ENCODE assay signal across 19 cellular contexts in genomic region chr4:110184791-110185155, GRCh38. TPM values are rescaled to one million over a fixed set of nuclear protein-coding genes. Genes with fewer than 3 reads are reported as not detected.
DNase-seq lines count a peak whose midpoint lies in the region; ATAC-seq, FAIRE-seq and TF ChIP-seq lines count a peak whose summit lies in the region.
"Had no signal": no experiment of that assay in that cellular context is flagged by ENCODE, and none has a peak within 500 bp of the region (broad histone marks: within the 10 kb centered on the region; RNA-seq: fewer than 3 reads in every experiment).

No MANE protein-coding gene starts in this region.

- H3K36me3 ChIP-seq in endothelial cell of umbilical vein (ENCODE audit: control insufficient read depth in 2 of 2, extremely low read depth in 1 of 2, insufficient read depth in 2 of 2, low read length in 2 of 2) = no peaks in the 10 kb centered on the region

- POLR2A ChIA-PET in endothelial cell of umbilical vein (lab: Charles Lee) = interaction anchor here (0.9 kb wide), 1 partner anchor 19 kb away, joined by 3 read pairs; no protein-coding TSS in a partner anchor

- H3K9me3 ChIP-seq in endothelial cell of umbilical vein (replicated peaks; ENCODE audit: control insufficient read depth, insufficient read depth, low read length) = no peaks in the 10 kb centered on the region
- H3K9me3 ChIP-seq: psoas muscle, SJCRH30 had no signal

- peak overlapping the region; percentile 3 for H3K4me2 ChIP-seq in endothelial cell of umbilical vein (ENCODE audit: insufficient read depth, low read length)

- H3K27me3 ChIP-seq in endothelial cell of umbilical vein (ENCODE audit: control insufficient read depth in 2 of 2, insufficient read depth in 2 of 2, low read length in 2 of 2) = no peaks in the 10 kb centered on the region
- H3K27me3 ChIP-seq: SJCRH30 had no signal

- no peak overlapping the region for H2AFZ ChIP-seq in endothelial cell of umbilical vein (ENCODE audit: low read depth, low read length)

- intact Hi-C loops in endothelial cell of umbilical vein (cut with micrococcal nuclease) = no loop called here

- no TSS peak for BruUV-seq in endothelial cell of umbilical vein (replicated peaks; lab: Mats Ljungman, UMichigan)

- no peak for TF ChIP-seq POLR2A in endothelial cell of umbilical vein (IDR thresholded peaks at IDR 0.05; ENCODE audit: low read depth, low read length)

- H3K27ac Mint-ChIP-seq in activated naive CD8-positive, alpha-beta T cell treated with anti-CD3 and anti-CD28 coated beads, Interleukin-2, amount 50 U/mL, for 24 hours = peak overlapping the region; percentile 0
- no peak overlapping the region for H3K27ac Mint-ChIP-seq in activated naive CD8-positive, alpha-beta T cell treated with anti-CD3 and anti-CD28 coated beads for 36 hours
- peak overlapping the region; percentile 2 for H3K27ac Mint-ChIP-seq in stimulated activated effector memory CD8-positive, alpha-beta T cell treated with anti-CD3 and anti-CD28 coated beads, Interleukin-12 subunit alpha, Interleukin-12 subunit beta, amount 100 ng/mL, for 72 hours
- no peak overlapping the region for H3K27ac Mint-ChIP-seq in chondrocyte (ENCODE audit: unreplicated experiment)
- H3K27ac Mint-ChIP-seq: activated CD4-positive, alpha-beta memory T cell treated with anti-CD3 and anti-CD28 coated beads for 36 hours had no signal

- no peaks in the 10 kb centered on the region for H4K20me1 ChIP-seq in endothelial cell of umbilical vein (replicated peaks; ENCODE audit: control insufficient read depth, extremely low read depth, insufficient read depth, low read length)

- no peak overlapping the region for H3K4me3 ChIP-seq in endothelial cell of umbilical vein (replicated peaks in 1 of 3; ENCODE audit: insufficient read depth in 1 of 3, low read depth in 1 of 3, low read length in 3 of 3)
- H3K4me3 ChIP-seq: psoas muscle, SJCRH30 had no signal

- no peaks in the 10 kb centered on the region for H3K27me3 Mint-ChIP-seq in activated naive CD8-positive, alpha-beta T cell treated with anti-CD3 and anti-CD28 coated beads, Interleukin-2, amount 50 U/mL, for 24 hours
- H3K27me3 Mint-ChIP-seq in activated naive CD8-positive, alpha-beta T cell treated with anti-CD3 and anti-CD28 coated beads for 36 hours = no peaks in the 10 kb centered on the region
- no peaks in the 10 kb centered on the region for H3K27me3 Mint-ChIP-seq in chondrocyte (ENCODE audit: low read depth)
- H3K27me3 Mint-ChIP-seq: activated CD4-positive, alpha-beta memory T cell treated with anti-CD3 and anti-CD28 coated beads for 36 hours had no signal

- dilution Hi-C loops in endothelial cell of umbilical vein (cut with MboI; ENCODE audit: extremely low pct_ligation_motif_present, low sequenced_read_pairs) = no loop called here

- H3K4me3 Mint-ChIP-seq in activated naive CD8-positive, alpha-beta T cell treated with anti-CD3 and anti-CD28 coated beads, Interleukin-2, amount 50 U/mL, for 24 hours = no peak overlapping the region
- no peak overlapping the region for H3K4me3 Mint-ChIP-seq in activated naive CD8-positive, alpha-beta T cell treated with anti-CD3 and anti-CD28 coated beads for 36 hours
- H3K4me3 Mint-ChIP-seq in stimulated activated effector memory CD8-positive, alpha-beta T cell treated with anti-CD3 and anti-CD28 coated beads, Interleukin-12 subunit alpha, Interleukin-12 subunit beta, amount 100 ng/mL, for 72 hours = no peak overlapping the region
- no peak overlapping the region for H3K4me3 Mint-ChIP-seq in chondrocyte (ENCODE audit: unreplicated experiment)
- H3K4me3 Mint-ChIP-seq: activated CD4-positive, alpha-beta memory T cell treated with anti-CD3 and anti-CD28 coated beads for 36 hours had no signal

- H3K9ac ChIP-seq in endothelial cell of umbilical vein (replicated peaks; ENCODE audit: extremely low read depth, insufficient read depth, low read length) = no peak overlapping the region

- peaks cover 9% of the 10 kb centered on the region for H3K4me1 Mint-ChIP-seq in activated naive CD8-positive, alpha-beta T cell treated with anti-CD3 and anti-CD28 coated beads, Interleukin-2, amount 50 U/mL, for 24 hours
- peaks cover 2% of the 10 kb centered on the region for H3K4me1 Mint-ChIP-seq in activated naive CD8-positive, alpha-beta T cell treated with anti-CD3 and anti-CD28 coated beads for 36 hours
- H3K4me1 Mint-ChIP-seq in stimulated activated effector memory CD8-positive, alpha-beta T cell treated with anti-CD3 and anti-CD28 coated beads, Interleukin-12 subunit alpha, Interleukin-12 subunit beta, amount 100 ng/mL, for 72 hours = peaks cover 14% of the 10 kb centered on the region
- H3K4me1 Mint-ChIP-seq in chondrocyte (ENCODE audit: low read depth) = peaks cover 5% of the 10 kb centered on the region

- H3K9me1 ChIP-seq in endothelial cell of umbilical vein (replicated peaks; ENCODE audit: control insufficient read depth, extremely low read depth, insufficient read depth, low read length) = no peaks in the 10 kb centered on the region

- no peak for FAIRE-seq in endothelial cell of umbilical vein (lab: Jason Lieb, UNC)
- FAIRE-seq in frontal cortex (lab: Jason Lieb, UNC) = no peak
- FAIRE-seq: colon, TTC549, urothelium cell line had no signal

- CTCF ChIA-PET in endothelial cell of umbilical vein (lab: Charles Lee) = interaction anchor here (0.9 to 2.1 kb wide), 6 partner anchors 9 to 136 kb away, joined by 3 to 8 read pairs (median 3); partner anchors contain the start of gene ELOVL6

- peaks cover 10% of the 10 kb centered on the region for H3K36me3 Mint-ChIP-seq in activated naive CD8-positive, alpha-beta T cell treated with anti-CD3 and anti-CD28 coated beads, Interleukin-2, amount 50 U/mL, for 24 hours (ENCODE audit: low read depth)
- H3K36me3 Mint-ChIP-seq in activated naive CD8-positive, alpha-beta T cell treated with anti-CD3 and anti-CD28 coated beads for 36 hours = peaks cover 2% of the 10 kb centered on the region
- peaks cover 52% of the 10 kb centered on the region for H3K36me3 Mint-ChIP-seq in stimulated activated effector memory CD8-positive, alpha-beta T cell treated with anti-CD3 and anti-CD28 coated beads, Interleukin-12 subunit alpha, Interleukin-12 subunit beta, amount 100 ng/mL, for 72 hours
- no peaks in the 10 kb centered on the region for H3K36me3 Mint-ChIP-seq in chondrocyte (ENCODE audit: low read depth)

- DNase-seq in activated naive CD8-positive, alpha-beta T cell treated with anti-CD3 and anti-CD28 coated beads, Interleukin-2, amount 50 U/mL, for 24 hours = no peak
- no peak for DNase-seq in activated naive CD8-positive, alpha-beta T cell treated with anti-CD3 and anti-CD28 coated beads for 36 hours
- DNase-seq in NCI-H2227 treated with DMSO at 0.1 percent for 48 hours (lab: John Stamatoyannopoulos, UW) (peak; percentile 32), endothelial cell of umbilical vein (ENCODE audit: low read depth, low spot score) (no peak), NAMALWA (ENCODE audit: low spot score) (no peak), chondrocyte (ENCODE audit: low spot score) (no peak), frontal cortex (ENCODE audit: low spot score in 2 of 2) (no peak)
- no peak for DNase-seq in stimulated activated effector memory CD8-positive, alpha-beta T cell treated with anti-CD3 and anti-CD28 coated beads, Interleukin-12 subunit alpha, Interleukin-12 subunit beta, amount 100 ng/mL, for 72 hours (ENCODE audit: low spot score in 2 of 2)
- DNase-seq: activated CD4-positive, alpha-beta memory T cell treated with anti-CD3 and anti-CD28 coated beads for 36 hours; amygdala; head of caudate nucleus; NCI-H1105; psoas muscle; SJCRH30; stimulated activated naive CD4-positive, alpha-beta T cell had no signal

- no peaks in the 10 kb centered on the region for H3K79me2 ChIP-seq in endothelial cell of umbilical vein (ENCODE audit: control insufficient read depth, insufficient read depth, low read length)

- no peaks in the 10 kb centered on the region for H3K9me3 Mint-ChIP-seq in activated naive CD8-positive, alpha-beta T cell treated with anti-CD3 and anti-CD28 coated beads, Interleukin-2, amount 50 U/mL, for 24 hours
- H3K9me3 Mint-ChIP-seq in activated naive CD8-positive, alpha-beta T cell treated with anti-CD3 and anti-CD28 coated beads for 36 hours = no peaks in the 10 kb centered on the region
- H3K9me3 Mint-ChIP-seq in stimulated activated effector memory CD8-positive, alpha-beta T cell treated with anti-CD3 and anti-CD28 coated beads, Interleukin-12 subunit alpha, Interleukin-12 subunit beta, amount 100 ng/mL, for 72 hours = no peaks in the 10 kb centered on the region
- H3K9me3 Mint-ChIP-seq in chondrocyte (ENCODE audit: low read depth) = no peaks in the 10 kb centered on the region
- H3K9me3 Mint-ChIP-seq: activated CD4-positive, alpha-beta memory T cell treated with anti-CD3 and anti-CD28 coated beads for 36 hours had no signal

- H3K4me1 ChIP-seq in endothelial cell of umbilical vein (ENCODE audit: control insufficient read depth, extremely low read depth, insufficient read depth, low read length) = peaks cover 11% of the 10 kb centered on the region
- H3K4me1 ChIP-seq: psoas muscle, SJCRH30 had no signal

- no peak for ATAC-seq in activated naive CD8-positive, alpha-beta T cell treated with anti-CD3 and anti-CD28 coated beads, Interleukin-2, amount 50 U/mL, for 24 hours
- no peak for ATAC-seq in stimulated activated effector memory CD8-positive, alpha-beta T cell treated with anti-CD3 and anti-CD28 coated beads, Interleukin-12 subunit alpha, Interleukin-12 subunit beta, amount 100 ng/mL, for 72 hours
- ATAC-seq: HCT116, psoas muscle had no signal

- TF ChIP-seq CTCF in endothelial cell of umbilical vein (IDR thresholded peaks at IDR 0.05; ENCODE audit: extremely low read depth in 1 of 2, insufficient read depth in 1 of 2, low read depth in 1 of 2, low read length in 2 of 2) (no peak), chondrocyte (IDR thresholded peaks at IDR 0.05) (no peak)

- H3K27ac ChIP-seq in endothelial cell of umbilical vein (ENCODE audit: insufficient read depth, low read depth, low read length) = no peak overlapping the region
- H3K27ac ChIP-seq: psoas muscle, SJCRH30 had no signal

TF ChIP-seq in endothelial cell of umbilical vein, 7 proteins besides CTCF, POLR2A, EP300 and RAD21 (continues in another document):
- TF ChIP-seq FOS (IDR thresholded peaks at IDR 0.05; ENCODE audit: borderline replicate concordance, insufficient read depth, low read length) (no peak), JUN (IDR thresholded peaks at IDR 0.05; ENCODE audit: borderline replicate concordance, insufficient read depth, insufficient read length, low read depth) (no peak)

RNA-seq across cellular contexts. Expression of gene ELOVL6, which starts 13.6 kb away (rescaled TPM):
- total RNA-seq in activated naive CD8-positive, alpha-beta T cell treated with anti-CD3 and anti-CD28 coated beads for 36 hours = 10 to 100 TPM in 1 of 2 experiments, 1 to 10 TPM in 1; 8.4 to 13.3 TPM
- total RNA-seq in endothelial cell of umbilical vein = 21.7 and 26.1 TPM in 2 replicates
- polyA plus RNA-seq in endothelial cell of umbilical vein = 6.4 and 6.8 TPM in 2 replicates
- polyA plus RNA-seq in endothelial cell of umbilical vein (2011; cell fraction: cytosol; rRNA removed) = 10.3 and 11.2 TPM in 2 replicates
- 7.0 and 8.0 TPM in 2 replicates for polyA plus RNA-seq in endothelial cell of umbilical vein (2011; cell fraction: nucleus; rRNA removed)
- 7.6 and 12.7 TPM in 2 replicates for polyA plus RNA-seq in endothelial cell of umbilical vein (2012)
- polyA minus RNA-seq in endothelial cell of umbilical vein = 18.1 and 24.8 TPM in 2 replicates
- polyA minus RNA-seq in endothelial cell of umbilical vein (2011; cell fraction: cytosol; rRNA and poly(A)+ RNA removed) = 3.1 TPM
- polyA minus RNA-seq in endothelial cell of umbilical vein (2011; cell fraction: nucleus; rRNA and poly(A)+ RNA removed) = 6.4 and 12.0 TPM in 2 replicates
- 11.0 to 16.0 TPM (median 12.8 TPM) in 3 replicates for total RNA-seq in chondrocyte
- total RNA-seq in frontal cortex = 27.7 TPM

Comparison
In these comparisons a context has a peak if more than half of its experiments do, and no peak if none do; other contexts are left out.
1. H3K27ac Mint-ChIP-seq: peak in activated naive CD8-positive, alpha-beta T cell treated with anti-CD3 and anti-CD28 coated beads, Interleukin-2, amount 50 U/mL, for 24 hours (single experiment) and stimulated activated effector memory CD8-positive, alpha-beta T cell treated with anti-CD3 and anti-CD28 coated beads, Interleukin-12 subunit alpha, Interleukin-12 subunit beta, amount 100 ng/mL, for 72 hours (single experiment); none in activated naive CD8-positive, alpha-beta T cell treated with anti-CD3 and anti-CD28 coated beads for 36 hours (single experiment) and chondrocyte (single experiment).